18 cellular contexts compared by ENCODE assay signal in the genomic region with DNA sequence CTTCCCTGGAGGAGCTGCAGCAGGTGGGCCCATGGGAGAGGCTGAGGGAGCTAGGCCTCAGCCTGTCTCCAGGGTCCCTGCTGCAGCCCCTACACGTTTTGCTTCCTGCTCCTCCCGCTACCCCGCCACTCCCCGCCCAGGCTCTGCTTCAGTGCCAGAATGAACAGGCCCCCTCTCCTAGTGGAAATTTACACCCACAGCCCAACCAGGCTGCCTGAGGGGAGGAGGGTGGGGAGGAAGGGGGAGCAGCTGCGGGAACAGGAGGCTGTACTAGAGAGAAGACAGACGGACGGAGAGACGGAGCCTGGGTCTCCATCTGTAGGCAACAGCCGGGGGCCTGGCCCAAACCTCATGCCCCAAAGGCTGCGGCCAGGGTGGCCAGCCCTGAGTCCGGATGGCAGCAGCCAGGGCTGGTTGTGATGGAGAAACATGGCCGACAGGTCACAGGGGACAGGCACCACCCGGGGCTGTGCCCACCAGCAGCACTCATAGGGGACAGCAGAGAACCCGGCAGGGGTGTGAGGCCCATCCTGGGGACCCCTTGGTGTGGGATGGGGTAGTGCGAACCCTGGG. TPM values are rescaled to one million over a fixed set of nuclear protein-coding genes. Genes with fewer than 3 reads are reported as not detected.
DNase-seq lines count a peak whose midpoint lies in the region; ATAC-seq lines count a peak whose summit lies in the region.
"Had no signal": no experiment of that assay in that cellular context is flagged by ENCODE, and none has a peak within 500 bp of the region (broad histone marks: within the 10 kb centered on the region; RNA-seq: fewer than 3 reads in every experiment).

No MANE protein-coding gene starts in this region.

- H3K27ac ChIP-seq in SJCRH30 (no peak overlapping the region), substantia nigra (ENCODE audit: low read depth, low read length, poor library complexity, severe bottlenecking) (peak overlapping the region; percentile 84)
- H3K27ac ChIP-seq: parathyroid adenoma, spleen had no signal

- no peak for ATAC-seq in HG03039 (IDR thresholded peaks at IDR 0.05; ENCODE audit: unreplicated experiment)
- ATAC-seq: activated T-helper 17 cell treated with anti-CD3 and anti-CD28 coated beads, Interleukin-2, amount 50 U/mL, for 72 hours; effector memory CD8-positive, alpha-beta T cell; left ventricle myocardium superior had no signal

- no peaks in the 10 kb centered on the region for H3K36me3 ChIP-seq in SJCRH30
- H3K36me3 ChIP-seq: spleen had no signal

- H3K4me3 ChIP-seq in SJCRH30 = no peak overlapping the region
- H3K4me3 ChIP-seq: spleen had no signal

- in situ Hi-C loops in KBM-7 (cut with MboI; ENCODE audit: low pct_unique_long_range_greater_than_20kb, low sequenced_read_pairs) = no loop called here

- H3K4me1 ChIP-seq in SJCRH30 = peaks cover 32% of the 10 kb centered on the region
- H3K4me1 ChIP-seq: parathyroid adenoma had no signal

- no peaks in the 10 kb centered on the region for H3K27me3 ChIP-seq in SJCRH30

- H3K9me3 ChIP-seq in SJCRH30 (replicated peaks) = no peaks in the 10 kb centered on the region
- H3K9me3 ChIP-seq: spleen had no signal

- DNase-seq in NCI-H2227 (lab: John Stamatoyannopoulos, UW; ENCODE audit: unreplicated experiment) (peak; percentile 43), NCI-H2227 treated with DMSO at 0.1 percent for 48 hours (lab: John Stamatoyannopoulos, UW) (no peak), SJCRH30 (peak; percentile 68 to 70), hypothalamus (lab: John Stamatoyannopoulos, UW) (peak in 30 of 51 donors; percentile 13 to 79 (median 48)), substantia nigra (lab: John Stamatoyannopoulos, UW) (peak in 36 of 49 donors; percentile 15 to 78 (median 48)), NAMALWA (ENCODE audit: low spot score) (no peak), KBM-7 (no peak)
- DNase-seq: CD4-positive, CD25-positive, alpha-beta regulatory T cell; central memory CD4-positive, alpha-beta T cell; DMS79 treated with DMSO at 0.1 percent for 48 hours; effector memory CD8-positive, alpha-beta T cell; left ventricle myocardium superior; NCI-H510A; spleen had no signal

RNA-seq across cellular contexts. Expression of gene FLRT1, which starts 20.6 kb away (rescaled TPM):
- total RNA-seq in SJCRH30 (2014; rRNA removed; shearing (Covaris generic)) = 0.76 and 1.4 TPM in 2 replicates
- total RNA-seq: activated T-helper 17 cell treated with anti-CD3 and anti-CD28 coated beads, Interleukin-2, amount 50 U/mL, for 72 hours; CD4-positive, CD25-positive, alpha-beta regulatory T cell; OCI-LY7 had no signal

Comparison
In these comparisons a context has a peak if more than half of its experiments do, and no peak if none do; other contexts are left out.
1. DNase-seq: peak in NCI-H2227 (single experiment), SJCRH30 (2 of 2), hypothalamus (30 of 51) and substantia nigra (36 of 49); none in NCI-H2227 treated with DMSO at 0.1 percent for 48 hours (single experiment), NAMALWA (single experiment) and KBM-7 (single experiment).